In the genomic region with DNA sequence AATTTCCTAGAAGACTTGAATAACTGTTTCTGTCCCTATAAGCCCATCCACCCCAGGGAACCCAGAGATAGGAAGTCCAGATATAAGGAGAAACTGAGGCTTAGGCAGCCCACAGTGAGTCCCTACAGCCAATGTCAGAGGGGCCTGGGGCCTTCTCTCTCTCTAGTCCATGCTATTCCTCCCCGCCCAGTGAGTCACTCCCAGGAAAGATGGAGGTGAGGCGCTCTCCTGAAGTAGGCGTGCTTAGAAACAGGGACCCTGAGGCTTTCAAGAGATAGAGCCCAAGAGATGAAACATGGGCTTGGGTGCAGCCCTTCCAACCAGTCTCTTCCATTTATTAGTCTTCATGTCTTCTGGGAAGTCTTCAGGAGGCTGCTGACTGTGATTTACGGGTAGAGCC, we compare ENCODE assay signal across 12 cellular contexts. TPM values are rescaled to one million over a fixed set of nuclear protein-coding genes. Genes with fewer than 3 reads are reported as not detected.
DNase-seq lines count a peak whose midpoint lies in the region; FAIRE-seq and TF ChIP-seq lines count a peak whose summit lies in the region.
"Had no signal": no experiment of that assay in that cellular context is flagged by ENCODE, and none has a peak within 500 bp of the region (broad histone marks: within the 10 kb centered on the region; RNA-seq: fewer than 3 reads in every experiment).

No MANE protein-coding gene starts in this region.

- no peaks in the 10 kb centered on the region for H3K23me2 ChIP-seq in H1 (ENCODE audit: low read depth, low read length)

- H3K9me3 ChIP-seq in DOHH2 (ENCODE audit: control insufficient read depth, insufficient read depth, low read length) (no peaks in the 10 kb centered on the region), H1 (ENCODE audit: insufficient read depth in 2 of 2, low read depth in 1 of 2, low read length in 1 of 2) (no peaks in the 10 kb centered on the region), osteoblast (ENCODE audit: low read depth, low read length) (no peaks in the 10 kb centered on the region), sigmoid colon (no peaks in the 10 kb centered on the region)
- H3K9me3 ChIP-seq: ascending aorta, gastroesophageal sphincter, upper lobe of right lung had no signal

- no peak overlapping the region for H3K27ac ChIP-seq in DOHH2 (ENCODE audit: low read depth, low read length)
- no peak overlapping the region for H3K27ac ChIP-seq in H1 (ENCODE audit: low read depth, low read length)
- no peak overlapping the region for H3K27ac ChIP-seq in osteoblast (ENCODE audit: low read depth, low read length)
- H3K27ac ChIP-seq in sigmoid colon, result no peak overlapping the region
- H3K27ac ChIP-seq: ascending aorta, gastroesophageal sphincter, upper lobe of right lung had no signal

- H3K18ac ChIP-seq in H1 (ENCODE audit: extremely low read depth, low read length), result no peak overlapping the region

- peaks cover 7% of the 10 kb centered on the region for H3K36me3 ChIP-seq in DOHH2 (ENCODE audit: control insufficient read depth, low read length)
- H3K36me3 ChIP-seq in H1 (ENCODE audit: control insufficient read depth in 2 of 4, insufficient read depth in 4 of 4, low read length in 3 of 4), result no peaks in the 10 kb centered on the region
- H3K36me3 ChIP-seq in osteoblast (ENCODE audit: insufficient read depth, low read length), result no peaks in the 10 kb centered on the region
- peaks cover 0 to 4% (median 0%) of the 10 kb centered on the region in 4 donors for H3K36me3 ChIP-seq in sigmoid colon
- H3K36me3 ChIP-seq: ascending aorta, upper lobe of right lung had no signal

- no peaks in the 10 kb centered on the region for H4K20me1 ChIP-seq in DOHH2 (ENCODE audit: control insufficient read depth, insufficient read depth, low read depth, low read length)
- peaks cover 0 to 2% of the 10 kb centered on the region in 2 experiments for H4K20me1 ChIP-seq in H1 (replicated peaks in 1 of 2; ENCODE audit: control insufficient read depth in 1 of 2, insufficient read depth in 2 of 2, low read length in 2 of 2)
- H4K20me1 ChIP-seq in osteoblast (ENCODE audit: insufficient read depth, low read length), result no peaks in the 10 kb centered on the region

- no peak overlapping the region for H4K5ac ChIP-seq in H1 (ENCODE audit: insufficient read length, low read depth, low read length)

- H2BK20ac ChIP-seq in H1 (ENCODE audit: low read length), result no peak overlapping the region

- POLR2A ChIA-PET in H1 (lab: Charles Lee; ENCODE audit: partially characterized antibody), result interaction anchor here (0.7 kb wide), 1 partner anchor 14 kb away, joined by 3 read pairs; no protein-coding TSS in a partner anchor

- H4K91ac ChIP-seq in H1 (replicated peaks; ENCODE audit: insufficient read length, low read length), result no peak overlapping the region

- H2BK120ac ChIP-seq in H1 (replicated peaks; ENCODE audit: low read depth, low read length), result no peak overlapping the region

- TF ChIP-seq CTCF in DOHH2 (IDR thresholded peaks at IDR 0.05; ENCODE audit: low read depth, low read length, poor library complexity, severe bottlenecking), result no peak
- no peak for TF ChIP-seq CTCF in H1 (IDR thresholded peaks at IDR 0.05; ENCODE audit: control extremely low read depth in 1 of 3, insufficient read depth in 1 of 3, low read depth in 1 of 3, low read length in 3 of 3)
- no peak for TF ChIP-seq CTCF in osteoblast (IDR thresholded peaks at IDR 0.05; ENCODE audit: extremely low read depth, low read depth, low read length)
- TF ChIP-seq CTCF in sigmoid colon (IDR thresholded peaks at IDR 0.05), result no peak

- peaks cover 57% of the 10 kb centered on the region for H3K4me1 ChIP-seq in DOHH2 (ENCODE audit: control insufficient read depth, low read length)
- no peaks in the 10 kb centered on the region; a peak in 2 of 7 replicates for H3K4me1 ChIP-seq in H1 (replicated peaks in 1 of 4; ENCODE audit: control insufficient read depth in 3 of 4, insufficient read depth in 4 of 4, low read length in 3 of 4)
- peaks cover 27% of the 10 kb centered on the region for H3K4me1 ChIP-seq in osteoblast (ENCODE audit: insufficient read depth, low read length)
- peaks cover 0 to 19% (median 14%) of the 10 kb centered on the region in 4 donors for H3K4me1 ChIP-seq in sigmoid colon

- no peaks in the 10 kb centered on the region for H3K79me1 ChIP-seq in H1 (ENCODE audit: low read depth, low read length)

- no peaks in the 10 kb centered on the region for H3K9me2 ChIP-seq in DOHH2 (replicated peaks; ENCODE audit: control insufficient read depth, low read length)

- no peak overlapping the region for H3K56ac ChIP-seq in H1 (replicated peaks; ENCODE audit: insufficient read length, low read depth, low read length)

- no peak for TF ChIP-seq RAD21 in H1 (IDR thresholded peaks at IDR 0.05 in 1 of 2, conservative IDR thresholded peaks at IDR 0.05 in 1 of 2; ENCODE audit: low read depth in 2 of 2, low read length in 2 of 2)

- intact Hi-C loops in sigmoid colon (cut with DNase I), result loop anchor here (1.0 to 5.0 kb wide), 2 partner anchors 139 to 159 kb away; a partner anchor contains a TSS

- H3K4me2 ChIP-seq in DOHH2 (ENCODE audit: low read length) (peak overlapping the region; percentile 45), H1 (ENCODE audit: insufficient read depth in 1 of 2, low read depth in 2 of 2, low read length in 2 of 2) (no peak overlapping the region), osteoblast (ENCODE audit: insufficient read depth, low read length) (peak overlapping the region; percentile 35)

- DNase-seq in LoVo (ENCODE audit: low spot score) (peak; percentile 29), H1 (ENCODE audit: low read depth in 1 of 2, low spot score in 2 of 2) (no peak), osteoblast (ENCODE audit: insufficient read length, low spot score, missing footprints) (no peak), sigmoid colon (no peak), Ammon's horn (ENCODE audit: low spot score) (no peak)
- DNase-seq in activated CD8-positive, alpha-beta memory T cell treated with anti-CD3 and anti-CD28 coated beads, Interleukin-2, amount 50 U/mL, for 4 hours, result no peak
- DNase-seq in stimulated activated CD4-positive, alpha-beta T cell treated with anti-CD3 and anti-CD28 coated beads, Interleukin-4, amount 100 ng/mL, for 4 hours, result no peak

- no peaks in the 10 kb centered on the region for H3K27me3 ChIP-seq in DOHH2 (ENCODE audit: control insufficient read depth, low read length)
- H3K27me3 ChIP-seq in H1 (replicated peaks in 1 of 4; ENCODE audit: control insufficient read depth in 3 of 4, extremely low read depth in 1 of 4, insufficient read depth in 3 of 4, low read length in 3 of 4), result peaks cover 6 to 46% (median 28%) of the 10 kb centered on the region in 4 experiments
- H3K27me3 ChIP-seq in osteoblast (ENCODE audit: insufficient read depth, low read length), result no peaks in the 10 kb centered on the region
- H3K27me3 ChIP-seq in sigmoid colon, result peaks cover 0 to 53% (median 48%) of the 10 kb centered on the region in 3 donors
- H3K27me3 ChIP-seq: ascending aorta had no signal

- no peak overlapping the region for H3K9ac ChIP-seq in H1 (replicated peaks in 1 of 4; ENCODE audit: extremely low read depth in 1 of 4, low read depth in 3 of 4, low read length in 3 of 4)

- 0 out of 2 replicates have a peak overlapping the region, but pooled peaks have one; percentile 40 for H2BK15ac ChIP-seq in H1 (ENCODE audit: low read length)

- no peaks in the 10 kb centered on the region for H3F3A ChIP-seq in DOHH2 (ENCODE audit: control insufficient read depth, insufficient read depth)

- no peak for FAIRE-seq in H1 (lab: Jason Lieb, UNC)
- FAIRE-seq: endometrium had no signal

- H2AFZ ChIP-seq in H1 (ENCODE audit: low read length) (no peak overlapping the region), osteoblast (ENCODE audit: low read length) (peak overlapping the region; percentile 76)

- no peak overlapping the region for H3K4me3 ChIP-seq in DOHH2 (ENCODE audit: low read length)
- no peak overlapping the region for H3K4me3 ChIP-seq in H1 (ENCODE audit: extremely low read depth in 1 of 4, insufficient read depth in 2 of 4, low read depth in 3 of 4, low read length in 4 of 4)
- no peak overlapping the region for H3K4me3 ChIP-seq in osteoblast (ENCODE audit: insufficient read depth, low read length)
- no peak overlapping the region for H3K4me3 ChIP-seq in sigmoid colon
- H3K4me3 ChIP-seq: ascending aorta, gastroesophageal sphincter, upper lobe of right lung had no signal

- no peak overlapping the region for H2BK12ac ChIP-seq in H1 (ENCODE audit: low read depth, low read length)

- no peak overlapping the region for H2BK5ac ChIP-seq in H1 (ENCODE audit: low read depth, low read length)

- no peak overlapping the region for H4K8ac ChIP-seq in H1 (ENCODE audit: extremely low read depth, insufficient read depth, low read length)

- H2AK5ac ChIP-seq in H1 (ENCODE audit: low read depth, low read length), result no peak overlapping the region

- no peak overlapping the region for H3K23ac ChIP-seq in H1 (ENCODE audit: insufficient read length)

- H3K79me2 ChIP-seq in DOHH2 (ENCODE audit: control insufficient read depth, low read length), result peaks cover 10% of the 10 kb centered on the region
- H3K79me2 ChIP-seq in H1 (ENCODE audit: control insufficient read depth in 1 of 2, insufficient read depth in 2 of 2, low read length in 2 of 2), result no peaks in the 10 kb centered on the region
- peaks cover 12% of the 10 kb centered on the region for H3K79me2 ChIP-seq in osteoblast (ENCODE audit: insufficient read depth, low read length)

- WGBS in H1 (ENCODE audit: extremely low coverage in 1 of 2, insufficient coverage in 1 of 2, insufficient read length in 1 of 2, insufficient replicate concordance in 2 of 2, low coverage in 1 of 2, low lambda C conversion rate in 2 of 2, missing lambda C conversion rate in 1 of 2), 2 experiments, result 41% methylated on average over 4 of the region's 4 CpGs; no CpG with 5 or more reads in 1 of the 2 experiments
- WGBS in sigmoid colon, 2 donors, result 18 to 46% methylated on average over 4 of the region's 4 CpGs

- CTCF ChIA-PET in H1 (lab: Charles Lee; ENCODE audit: partially characterized antibody), result interaction anchor here (0.9 to 20.1 kb wide), 23 partner anchors 10 to 203 kb away, joined by 3 to 339 read pairs (median 7); a partner anchor contains a TSS

- H3K14ac ChIP-seq in H1 (ENCODE audit: insufficient read length), result no peak overlapping the region

- no peak overlapping the region for H3K4ac ChIP-seq in H1 (replicated peaks; ENCODE audit: insufficient read length, low read depth, low read length)

- TF ChIP-seq EP300 in H1 (IDR thresholded peaks at IDR 0.05; ENCODE audit: borderline replicate concordance in 1 of 2, low read depth in 2 of 2, low read length in 2 of 2) (no peak), sigmoid colon (IDR thresholded peaks at IDR 0.05) (no peak)

- TF ChIP-seq POLR2A in H1 (IDR thresholded peaks at IDR 0.05; ENCODE audit: control extremely low read depth in 1 of 2, low read depth in 2 of 2, low read length in 2 of 2) (no peak), sigmoid colon (IDR thresholded peaks at IDR 0.05) (no peak)

RNA-seq across cellular contexts. Expression of a gene that starts 2.3 kb away (rescaled TPM):
- 15.8 and 18.6 TPM in 2 replicates for total RNA-seq in H1 (2021; fragmentation: NEBNext Ultra II Directional; extraction: Animal tissue kit (Norgen Biotek cat#: 25700))
- polyA plus RNA-seq in H1 (2011; rRNA removed), result 35.0 and 35.7 TPM in 2 replicates
- polyA plus RNA-seq in H1 (2011; cell fraction: cytosol; rRNA removed), result 31.1 TPM
- 35.6 TPM for polyA plus RNA-seq in H1 (2011; cell fraction: nucleus; rRNA removed)
- polyA plus RNA-seq in H1 (2012, experiment 1 of 2), result 21.2 to 26.6 TPM (median 23.8 TPM) in 4 replicates
- 26.7 TPM for polyA plus RNA-seq in H1 (2012, experiment 2 of 2)
- 16.0 TPM for polyA plus RNA-seq in H1 (2013, experiment 1 of 2)
- 14.1 TPM for polyA plus RNA-seq in H1 (2013, experiment 2 of 2)
- polyA minus RNA-seq in H1 (2011; rRNA and poly(A)+ RNA removed), result 19.1 and 19.4 TPM in 2 replicates
- 10.4 TPM for polyA minus RNA-seq in H1 (2011; cell fraction: cytosol; rRNA and poly(A)+ RNA removed)
- polyA minus RNA-seq in H1 (2011; cell fraction: nucleus; rRNA and poly(A)+ RNA removed), result 22.1 TPM
- total RNA-seq in osteoblast, result 23.5 and 36.5 TPM in 2 replicates
- 10 to 100 TPM; 21.4 to 40.4 (median 38.1) TPM for total RNA-seq in sigmoid colon
- polyA plus RNA-seq in sigmoid colon, result 10 to 100 TPM; 21.5 to 64.7 (median 43.8) TPM

Comparison
In these comparisons a context has a peak if more than half of its experiments do, and no peak if none do; other contexts are left out.
1. H3K4me2 ChIP-seq: peak in DOHH2 (single experiment) and osteoblast (single experiment); none in H1 (0 of 2).